ENCODE assay signal across 9 cellular contexts in the genomic region with DNA sequence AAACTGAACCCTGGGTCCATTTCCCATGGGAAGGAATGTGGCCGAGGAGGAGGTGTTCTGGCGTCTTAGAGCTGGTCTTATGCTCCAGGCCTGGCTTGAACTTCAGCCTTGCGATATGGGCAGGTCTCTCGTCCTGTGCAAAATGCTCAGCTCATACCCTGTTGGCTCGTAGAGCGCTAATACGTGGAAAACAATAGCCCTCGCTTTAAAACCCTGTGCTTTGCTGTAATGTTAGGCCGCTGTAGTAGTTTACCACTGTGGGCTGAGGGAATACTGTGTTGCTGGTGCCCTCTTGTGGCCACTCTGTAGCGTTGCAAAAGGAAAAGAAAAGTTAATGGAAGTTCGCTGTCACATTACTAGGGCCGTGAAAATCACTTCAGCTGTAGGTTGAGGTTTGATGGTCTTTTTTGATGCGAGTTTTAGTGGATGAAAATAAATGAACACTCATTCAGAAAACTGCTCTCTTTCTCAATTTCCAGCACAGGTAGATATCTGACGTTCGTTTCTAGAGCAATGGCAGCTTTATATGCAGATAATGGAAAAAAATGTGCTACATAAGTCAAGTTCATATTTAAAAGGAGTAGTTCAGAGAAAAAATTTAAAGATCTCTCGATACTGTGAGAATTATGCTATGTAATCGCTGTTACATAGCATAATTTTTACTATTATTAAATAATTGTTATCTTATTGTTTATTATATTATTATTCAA.
DNase-seq lines count a peak whose midpoint lies in the region; ATAC-seq, FAIRE-seq and TF ChIP-seq lines count a peak whose summit lies in the region.
"Had no signal": no experiment of that assay in that cellular context is flagged by ENCODE, and none has a peak within 500 bp of the region (broad histone marks: within the 10 kb centered on the region; RNA-seq: fewer than 3 reads in every experiment).

No MANE protein-coding gene starts in this region.

- H3K4me1 ChIP-seq in Panc1 (ENCODE audit: control insufficient read depth, insufficient read depth, low read length) (no peaks in the 10 kb centered on the region), parathyroid adenoma (no peaks in the 10 kb centered on the region)

- no peaks in the 10 kb centered on the region for H3K36me3 ChIP-seq in Panc1 (ENCODE audit: control insufficient read depth, insufficient read depth, low read length)
- no peaks in the 10 kb centered on the region for H3K36me3 ChIP-seq in parathyroid adenoma (ENCODE audit: control insufficient read depth, insufficient read depth, low read length)

- H3K9me3 Mint-ChIP-seq in activated T-helper 17 cell treated with anti-CD3 and anti-CD28 coated beads, Interleukin-2, amount 50 U/mL, for 72 hours = no peaks in the 10 kb centered on the region

- no peaks in the 10 kb centered on the region for H3K27me3 Mint-ChIP-seq in activated T-helper 17 cell treated with anti-CD3 and anti-CD28 coated beads, Interleukin-2, amount 50 U/mL, for 72 hours

- peak; percentile 69 for DNase-seq in ELF-1 (ENCODE audit: low read depth, low spot score)
- DNase-seq in Jurkat, Clone E6-1 (ENCODE audit: low read depth, low spot score) = peak; percentile 45
- DNase-seq in Panc1 (ENCODE audit: low read depth, low spot score) = peak; percentile 64
- peak; percentile 8 to 38 for DNase-seq in frontal cortex (ENCODE audit: low spot score in 2 of 2)
- no peak for DNase-seq in GF-D8 (lab: John Stamatoyannopoulos, UW)

- no peak overlapping the region for H3K4me3 ChIP-seq in Jurkat, Clone E6-1 (ENCODE audit: low read length)
- H3K4me3 ChIP-seq in Panc1 (ENCODE audit: low read depth in 2 of 2, low read length in 2 of 2) = no peak overlapping the region
- no peak overlapping the region for H3K4me3 ChIP-seq in parathyroid adenoma (ENCODE audit: low read depth, low read length)

- H3K4me2 ChIP-seq in parathyroid adenoma (ENCODE audit: low read length) = no peak overlapping the region

- BruUV-seq in Panc1 (replicated peaks; lab: Mats Ljungman, UMichigan) = no TSS peak

- H3K4me1 Mint-ChIP-seq in activated T-helper 17 cell treated with anti-CD3 and anti-CD28 coated beads, Interleukin-2, amount 50 U/mL, for 72 hours = peaks cover 4% of the 10 kb centered on the region

- peaks cover 16% of the 10 kb centered on the region for H3K36me3 Mint-ChIP-seq in activated T-helper 17 cell treated with anti-CD3 and anti-CD28 coated beads, Interleukin-2, amount 50 U/mL, for 72 hours (ENCODE audit: low read depth)

- H3K4me3 Mint-ChIP-seq in activated T-helper 17 cell treated with anti-CD3 and anti-CD28 coated beads, Interleukin-2, amount 50 U/mL, for 72 hours = peak overlapping the region; percentile 23

- H3K27ac Mint-ChIP-seq in activated T-helper 17 cell treated with anti-CD3 and anti-CD28 coated beads, Interleukin-2, amount 50 U/mL, for 72 hours = no peak overlapping the region

- H3K79me2 ChIP-seq in parathyroid adenoma = peaks cover under 1% of the 10 kb centered on the region

- peak overlapping the region; percentile 29 for H2AFZ ChIP-seq in parathyroid adenoma

- H3K9ac ChIP-seq in parathyroid adenoma = no peak overlapping the region

- peak; percentile 87 for ATAC-seq in GM21619 (IDR thresholded peaks at IDR 0.05; ENCODE audit: unreplicated experiment)
- ATAC-seq in Panc1 = peak; percentile 95
- peak; percentile 87 for ATAC-seq in activated T-helper 17 cell treated with anti-CD3 and anti-CD28 coated beads, Interleukin-2, amount 50 U/mL, for 72 hours (replicated peaks)

- POLR2A ChIA-PET in Panc1 (lab: Charles Lee) = no interaction called here

- peak; percentile 90 for TF ChIP-seq CTCF in Panc1 (IDR thresholded peaks at IDR 0.05)
- peak; percentile 82 for TF ChIP-seq CTCF in parathyroid adenoma (IDR thresholded peaks at IDR 0.05)

- in situ Hi-C loops in Panc1 (cut with HindIII; ENCODE audit: low pct_unique_long_range_greater_than_20kb, low sequenced_read_pairs) = no loop called here

- intact Hi-C loops in Panc1 (cut with micrococcal nuclease; ENCODE audit: unreplicated experiment) = loop anchor here (1.0 to 10.0 kb wide), 2 partner anchors 160 to 1289 kb away; no protein-coding TSS in a partner anchor

- H3K27ac ChIP-seq in Panc1 (ENCODE audit: low read length) (no peak overlapping the region), parathyroid adenoma (no peak overlapping the region)
- H3K27ac ChIP-seq: epithelial cell of prostate had no signal

- H3K27me3 ChIP-seq in Panc1 (ENCODE audit: control insufficient read depth, insufficient read depth, low read length) (no peaks in the 10 kb centered on the region), parathyroid adenoma (ENCODE audit: control insufficient read depth, insufficient read depth, low read length) (no peaks in the 10 kb centered on the region)

- H3K9me3 ChIP-seq in Panc1 (ENCODE audit: control insufficient read depth, insufficient read depth, low read depth, low read length) = no peaks in the 10 kb centered on the region
- H3K9me3 ChIP-seq in parathyroid adenoma (ENCODE audit: control insufficient read depth, low read length) = no peaks in the 10 kb centered on the region

- no peak for FAIRE-seq in frontal cortex (lab: Jason Lieb, UNC)

- CTCF ChIA-PET in Panc1 (lab: Charles Lee) = interaction anchor here (1.1 to 2.9 kb wide), 2 partner anchors 160 to 1237 kb away, joined by 7 to 8 read pairs; no protein-coding TSS in a partner anchor
